Comparison of ENCODE assay signal across 1 cellular context in genomic region chr18:57439617-57439975, GRCh38.
TF ChIP-seq lines count a peak whose summit lies in the region.

No MANE protein-coding gene starts in this region.

TF ChIP-seq in GM23338, 12 proteins besides CTCF, POLR2A, EP300 and RAD21:
- TF ChIP-seq, protein P1, sequence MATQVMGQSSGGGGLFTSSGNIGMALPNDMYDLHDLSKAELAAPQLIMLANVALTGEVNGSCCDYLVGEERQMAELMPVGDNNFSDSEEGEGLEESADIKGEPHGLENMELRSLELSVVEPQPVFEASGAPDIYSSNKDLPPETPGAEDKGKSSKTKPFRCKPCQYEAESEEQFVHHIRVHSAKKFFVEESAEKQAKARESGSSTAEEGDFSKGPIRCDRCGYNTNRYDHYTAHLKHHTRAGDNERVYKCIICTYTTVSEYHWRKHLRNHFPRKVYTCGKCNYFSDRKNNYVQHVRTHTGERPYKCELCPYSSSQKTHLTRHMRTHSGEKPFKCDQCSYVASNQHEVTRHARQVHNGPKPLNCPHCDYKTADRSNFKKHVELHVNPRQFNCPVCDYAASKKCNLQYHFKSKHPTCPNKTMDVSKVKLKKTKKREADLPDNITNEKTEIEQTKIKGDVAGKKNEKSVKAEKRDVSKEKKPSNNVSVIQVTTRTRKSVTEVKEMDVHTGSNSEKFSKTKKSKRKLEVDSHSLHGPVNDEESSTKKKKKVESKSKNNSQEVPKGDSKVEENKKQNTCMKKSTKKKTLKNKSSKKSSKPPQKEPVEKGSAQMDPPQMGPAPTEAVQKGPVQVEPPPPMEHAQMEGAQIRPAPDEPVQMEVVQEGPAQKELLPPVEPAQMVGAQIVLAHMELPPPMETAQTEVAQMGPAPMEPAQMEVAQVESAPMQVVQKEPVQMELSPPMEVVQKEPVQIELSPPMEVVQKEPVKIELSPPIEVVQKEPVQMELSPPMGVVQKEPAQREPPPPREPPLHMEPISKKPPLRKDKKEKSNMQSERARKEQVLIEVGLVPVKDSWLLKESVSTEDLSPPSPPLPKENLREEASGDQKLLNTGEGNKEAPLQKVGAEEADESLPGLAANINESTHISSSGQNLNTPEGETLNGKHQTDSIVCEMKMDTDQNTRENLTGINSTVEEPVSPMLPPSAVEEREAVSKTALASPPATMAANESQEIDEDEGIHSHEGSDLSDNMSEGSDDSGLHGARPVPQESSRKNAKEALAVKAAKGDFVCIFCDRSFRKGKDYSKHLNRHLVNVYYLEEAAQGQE (IDR thresholded peaks at IDR 0.05; ENCODE audit: unreplicated experiment) = no peak
- TF ChIP-seq POLR2AphosphoS5 (IDR thresholded peaks at IDR 0.05; ENCODE audit: low read depth) = no peak
- no peak for TF ChIP-seq JUNB (IDR thresholded peaks at IDR 0.05; ENCODE audit: unreplicated experiment)
- TF ChIP-seq ETS1 (IDR thresholded peaks at IDR 0.05) = no peak
- TF ChIP-seq CREB1 (CRISPR knock-in tag; IDR thresholded peaks at IDR 0.05; ENCODE audit: low read depth) = no peak
- no peak for TF ChIP-seq ZNF114 (CRISPR knock-in tag; IDR thresholded peaks at IDR 0.05)
- no peak for TF ChIP-seq ZNF331 (CRISPR knock-in tag; IDR thresholded peaks at IDR 0.05; ENCODE audit: low read depth)
- TF ChIP-seq EZH2phosphoT487 (IDR thresholded peaks at IDR 0.05; ENCODE audit: unreplicated experiment) = no peak
- TF ChIP-seq EZH2 (IDR thresholded peaks at IDR 0.05; ENCODE audit: low read depth, unreplicated experiment) = no peak
- no peak for TF ChIP-seq NANOG (IDR thresholded peaks at IDR 0.05; ENCODE audit: borderline replicate concordance)
- TF ChIP-seq, protein P2, sequence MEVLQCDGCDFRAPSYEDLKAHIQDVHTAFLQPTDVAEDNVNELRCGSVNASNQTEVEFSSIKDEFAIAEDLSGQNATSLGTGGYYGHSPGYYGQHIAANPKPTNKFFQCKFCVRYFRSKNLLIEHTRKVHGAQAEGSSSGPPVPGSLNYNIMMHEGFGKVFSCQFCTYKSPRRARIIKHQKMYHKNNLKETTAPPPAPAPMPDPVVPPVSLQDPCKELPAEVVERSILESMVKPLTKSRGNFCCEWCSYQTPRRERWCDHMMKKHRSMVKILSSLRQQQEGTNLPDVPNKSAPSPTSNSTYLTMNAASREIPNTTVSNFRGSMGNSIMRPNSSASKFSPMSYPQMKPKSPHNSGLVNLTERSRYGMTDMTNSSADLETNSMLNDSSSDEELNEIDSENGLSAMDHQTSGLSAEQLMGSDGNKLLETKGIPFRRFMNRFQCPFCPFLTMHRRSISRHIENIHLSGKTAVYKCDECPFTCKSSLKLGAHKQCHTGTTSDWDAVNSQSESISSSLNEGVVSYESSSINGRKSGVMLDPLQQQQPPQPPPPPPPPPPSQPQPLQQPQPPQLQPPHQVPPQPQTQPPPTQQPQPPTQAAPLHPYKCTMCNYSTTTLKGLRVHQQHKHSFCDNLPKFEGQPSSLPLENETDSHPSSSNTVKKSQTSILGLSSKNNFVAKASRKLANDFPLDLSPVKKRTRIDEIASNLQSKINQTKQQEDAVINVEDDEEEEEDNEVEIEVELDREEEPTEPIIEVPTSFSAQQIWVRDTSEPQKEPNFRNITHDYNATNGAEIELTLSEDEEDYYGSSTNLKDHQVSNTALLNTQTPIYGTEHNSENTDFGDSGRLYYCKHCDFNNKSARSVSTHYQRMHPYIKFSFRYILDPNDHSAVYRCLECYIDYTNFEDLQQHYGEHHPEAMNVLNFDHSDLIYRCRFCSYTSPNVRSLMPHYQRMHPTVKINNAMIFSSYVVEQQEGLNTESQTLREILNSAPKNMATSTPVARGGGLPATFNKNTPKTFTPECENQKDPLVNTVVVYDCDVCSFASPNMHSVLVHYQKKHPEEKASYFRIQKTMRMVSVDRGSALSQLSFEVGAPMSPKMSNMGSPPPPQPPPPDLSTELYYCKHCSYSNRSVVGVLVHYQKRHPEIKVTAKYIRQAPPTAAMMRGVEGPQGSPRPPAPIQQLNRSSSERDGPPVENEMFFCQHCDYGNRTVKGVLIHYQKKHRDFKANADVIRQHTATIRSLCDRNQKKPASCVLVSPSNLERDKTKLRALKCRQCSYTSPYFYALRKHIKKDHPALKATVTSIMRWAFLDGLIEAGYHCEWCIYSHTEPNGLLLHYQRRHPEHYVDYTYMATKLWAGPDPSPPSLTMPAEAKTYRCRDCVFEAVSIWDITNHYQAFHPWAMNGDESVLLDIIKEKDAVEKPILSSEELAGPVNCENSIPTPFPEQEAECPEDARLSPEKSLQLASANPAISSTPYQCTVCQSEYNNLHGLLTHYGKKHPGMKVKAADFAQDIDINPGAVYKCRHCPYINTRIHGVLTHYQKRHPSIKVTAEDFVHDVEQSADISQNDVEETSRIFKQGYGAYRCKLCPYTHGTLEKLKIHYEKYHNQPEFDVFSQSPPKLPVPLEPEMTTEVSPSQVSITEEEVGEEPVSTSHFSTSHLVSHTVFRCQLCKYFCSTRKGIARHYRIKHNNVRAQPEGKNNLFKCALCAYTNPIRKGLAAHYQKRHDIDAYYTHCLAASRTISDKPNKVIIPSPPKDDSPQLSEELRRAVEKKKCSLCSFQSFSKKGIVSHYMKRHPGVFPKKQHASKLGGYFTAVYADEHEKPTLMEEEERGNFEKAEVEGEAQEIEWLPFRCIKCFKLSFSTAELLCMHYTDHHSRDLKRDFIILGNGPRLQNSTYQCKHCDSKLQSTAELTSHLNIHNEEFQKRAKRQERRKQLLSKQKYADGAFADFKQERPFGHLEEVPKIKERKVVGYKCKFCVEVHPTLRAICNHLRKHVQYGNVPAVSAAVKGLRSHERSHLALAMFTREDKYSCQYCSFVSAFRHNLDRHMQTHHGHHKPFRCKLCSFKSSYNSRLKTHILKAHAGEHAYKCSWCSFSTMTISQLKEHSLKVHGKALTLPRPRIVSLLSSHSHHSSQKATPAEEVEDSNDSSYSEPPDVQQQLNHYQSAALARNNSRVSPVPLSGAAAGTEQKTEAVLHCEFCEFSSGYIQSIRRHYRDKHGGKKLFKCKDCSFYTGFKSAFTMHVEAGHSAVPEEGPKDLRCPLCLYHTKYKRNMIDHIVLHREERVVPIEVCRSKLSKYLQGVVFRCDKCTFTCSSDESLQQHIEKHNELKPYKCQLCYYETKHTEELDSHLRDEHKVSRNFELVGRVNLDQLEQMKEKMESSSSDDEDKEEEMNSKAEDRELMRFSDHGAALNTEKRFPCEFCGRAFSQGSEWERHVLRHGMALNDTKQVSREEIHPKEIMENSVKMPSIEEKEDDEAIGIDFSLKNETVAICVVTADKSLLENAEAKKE (CRISPR knock-in tag; IDR thresholded peaks at IDR 0.05) = no peak
